ENCODE assay signal across 8 cellular contexts in the genomic region with DNA sequence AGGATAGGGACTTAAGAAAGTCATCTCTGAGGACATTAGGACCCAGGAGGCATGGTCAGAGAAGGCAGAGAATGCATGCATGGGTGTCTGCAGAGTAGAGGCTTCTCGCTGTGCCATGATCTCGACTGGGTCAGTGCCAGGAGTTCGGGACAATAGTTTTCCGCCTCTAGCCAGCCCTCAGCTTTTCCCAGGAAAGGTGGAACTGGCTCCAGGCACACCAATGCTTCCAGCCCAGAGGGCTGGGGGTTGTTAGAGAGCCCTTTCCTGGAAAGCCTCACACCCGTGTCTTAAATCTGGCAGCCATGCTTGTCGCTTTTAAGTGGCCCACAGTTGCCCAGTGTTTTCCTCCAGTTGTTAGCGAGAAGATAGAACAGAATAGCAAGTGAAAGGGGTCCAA.
A peak's percentile ranks its signal among the peaks of the same experiment; 100 is the strongest.
DNase-seq lines count a peak whose midpoint lies in the region; ATAC-seq and TF ChIP-seq lines count a peak whose summit lies in the region.

No MANE protein-coding gene starts in this region.

- no peaks in the 10 kb centered on the region for H3K4me1 ChIP-seq in gastroesophageal sphincter
- no peaks in the 10 kb centered on the region for H3K4me1 ChIP-seq in stomach smooth muscle (ENCODE audit: control insufficient read depth, insufficient read depth, low read length)

- peaks cover 12% of the 10 kb centered on the region for H3K9me3 Mint-ChIP-seq in progenitor cell of endocrine pancreas (ENCODE audit: low read depth)

- H3K27me3 ChIP-seq in gastroesophageal sphincter = no peaks in the 10 kb centered on the region
- H3K27me3 ChIP-seq in stomach smooth muscle (ENCODE audit: control insufficient read depth in 1 of 2, insufficient read depth in 2 of 2, low read length in 2 of 2) = no peaks in the 10 kb centered on the region

- no peak overlapping the region for H3K4me3 Mint-ChIP-seq in progenitor cell of endocrine pancreas (ENCODE audit: low read depth)

- no peaks in the 10 kb centered on the region for H3K9me3 ChIP-seq in gastroesophageal sphincter
- peaks cover 0 to 5% of the 10 kb centered on the region in 2 donors for H3K9me3 ChIP-seq in stomach smooth muscle (ENCODE audit: control insufficient read depth in 2 of 2, low read length in 2 of 2)

- H3K4me1 Mint-ChIP-seq in progenitor cell of endocrine pancreas (ENCODE audit: low read depth) = no peaks in the 10 kb centered on the region

- ATAC-seq in GM19397 (IDR thresholded peaks at IDR 0.05; ENCODE audit: unreplicated experiment) (peak; percentile 16), HG03432 (IDR thresholded peaks at IDR 0.05; ENCODE audit: unreplicated experiment) (peak; percentile 23), gastroesophageal sphincter (peak; percentile 28)

- no peak for TF ChIP-seq EP300 in gastroesophageal sphincter (IDR thresholded peaks at IDR 0.05)

- 81% methylated on average over 3 of the region's 7 CpGs; no CpG with 5 or more reads in 1 of the 2 donors for WGBS in gastroesophageal sphincter (ENCODE audit: low coverage in 1 of 2), 2 donors

- H3K36me3 ChIP-seq in gastroesophageal sphincter = no peaks in the 10 kb centered on the region
- H3K36me3 ChIP-seq in stomach smooth muscle (ENCODE audit: control insufficient read depth in 2 of 2, insufficient read depth in 2 of 2, low read length in 2 of 2) = no peaks in the 10 kb centered on the region

- H3K4me3 ChIP-seq in gastroesophageal sphincter (peak overlapping the region; percentile 35 to 45), stomach smooth muscle (ENCODE audit: low read length in 2 of 2) (peak overlapping the region; percentile 18 to 64)

- H3K9ac ChIP-seq in stomach smooth muscle (ENCODE audit: low read length in 2 of 2) = peak overlapping the region in 1 of 2 donors; percentile 21

- DNase-seq in Caki2 (ENCODE audit: low read depth) = peak; percentile 70
- peak; percentile 23 for DNase-seq in RPMI8226
- no peak for DNase-seq in progenitor cell of endocrine pancreas (ENCODE audit: low spot score, unreplicated experiment)
- no peak for DNase-seq in epidermal melanocyte (ENCODE audit: insufficient read length, low spot score)

- peak overlapping the region in 3 of 4 donors; percentile 41 to 61 (median 57) for H3K27ac ChIP-seq in gastroesophageal sphincter
- no peak overlapping the region for H3K27ac ChIP-seq in stomach smooth muscle (ENCODE audit: low read length)

- no peaks in the 10 kb centered on the region for H3K36me3 Mint-ChIP-seq in progenitor cell of endocrine pancreas (ENCODE audit: insufficient read depth)

- TF ChIP-seq CTCF in gastroesophageal sphincter (IDR thresholded peaks at IDR 0.05) (no peak), progenitor cell of endocrine pancreas (IDR thresholded peaks at IDR 0.05; ENCODE audit: unreplicated experiment) (no peak)

- H3K27me3 Mint-ChIP-seq in progenitor cell of endocrine pancreas = no peaks in the 10 kb centered on the region

- H3K27ac Mint-ChIP-seq in progenitor cell of endocrine pancreas = no peak overlapping the region

- no peak for TF ChIP-seq POLR2A in gastroesophageal sphincter (IDR thresholded peaks at IDR 0.05)

- in situ Hi-C loops in Caki2 (cut with HindIII; ENCODE audit: low pct_unique_long_range_greater_than_20kb, low sequenced_read_pairs) = no loop called here

Comparison
In these comparisons a context has a peak if more than half of its experiments do, and no peak if none do; other contexts are left out.
1. DNase-seq: peak in Caki2 (single experiment) and RPMI8226 (single experiment); none in progenitor cell of endocrine pancreas (single experiment) and epidermal melanocyte (single experiment).
2. Peak in every context shown above with its lines, with median percentiles within 50 percentile points of each other: ATAC-seq.